ENCODE assay signal across 17 cellular contexts in the genomic region with DNA sequence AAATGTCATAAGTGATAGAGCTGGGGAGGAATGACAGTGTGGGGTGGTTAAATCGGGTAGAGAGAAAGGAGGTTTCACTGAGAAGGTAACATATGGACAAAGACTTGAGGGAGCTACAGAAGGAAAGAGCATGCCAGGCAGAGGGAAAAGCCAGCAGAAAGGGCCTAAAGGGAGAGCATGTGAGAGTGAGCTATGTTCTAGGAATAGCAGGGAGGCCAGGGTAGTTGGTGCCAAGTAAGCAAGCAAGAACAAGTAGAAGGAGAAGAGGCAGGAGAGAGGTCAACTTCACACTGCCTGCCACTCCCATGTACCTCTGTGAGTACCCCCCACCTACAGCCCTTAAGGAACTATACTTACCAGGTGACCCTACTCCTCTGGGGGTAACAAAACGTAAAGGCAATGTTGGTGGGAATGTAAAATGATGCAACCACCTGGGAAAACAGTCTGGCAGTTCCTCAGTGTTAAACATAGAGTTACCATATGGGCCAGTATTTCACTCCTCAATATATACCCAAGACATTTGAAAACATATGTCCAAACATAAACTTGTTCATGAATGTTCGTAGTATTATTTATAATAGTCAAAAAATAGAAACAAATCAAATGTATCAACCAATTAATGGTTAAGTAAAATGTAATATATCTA.
DNase-seq lines count a peak whose midpoint lies in the region; ATAC-seq and TF ChIP-seq lines count a peak whose summit lies in the region.
"Had no signal": no experiment of that assay in that cellular context is flagged by ENCODE, and none has a peak within 500 bp of the region (broad histone marks: within the 10 kb centered on the region; RNA-seq: fewer than 3 reads in every experiment).

No MANE protein-coding gene starts in this region.

- H3K27ac ChIP-seq in heart right ventricle (peak overlapping the region in 9 of 10 donors; percentile 1 to 79 (median 67)), psoas muscle (peak overlapping the region; percentile 90), Peyer's patch (no peak overlapping the region), ovary (no peak overlapping the region), SJCRH30 (no peak overlapping the region)
- H3K27ac ChIP-seq: cardiac muscle cell, sigmoid colon had no signal

- peak; percentile 35 for DNase-seq in G401 (ENCODE audit: low spot score)
- DNase-seq in heart right ventricle, result peak in 1 of 2 donors; percentile 48
- DNase-seq in psoas muscle, result no peak
- DNase-seq in Peyer's patch, result no peak
- DNase-seq in stimulated activated naive CD8-positive, alpha-beta T cell treated with anti-CD3 and anti-CD28 coated beads, Interleukin-15, Interleukin-2, amounts not matched to agents 100 U/mL and 50 U/mL, for 24 hours, result no peak
- DNase-seq in ovary, result no peak
- no peak for DNase-seq in SJCRH30
- DNase-seq: activated CD4-positive, alpha-beta T cell treated with anti-CD3 and anti-CD28 coated beads, Interleukin-2, amount 10 ng/mL, durations not matched to agents 24 days and 14 days; NCI-H187; NCI-H345; nucleus accumbens; sigmoid colon had no signal

- no peaks in the 10 kb centered on the region for H3K27me3 Mint-ChIP-seq in activated T-helper 17 cell treated with anti-CD3 and anti-CD28 coated beads, Interleukin-2, amount 50 U/mL, for 72 hours
- H3K27me3 Mint-ChIP-seq: activated CD4-positive, alpha-beta T cell treated with anti-CD3 and anti-CD28 coated beads, Interleukin-2, amount 10 ng/mL, durations not matched to agents 24 days and 14 days; stimulated activated naive CD8-positive, alpha-beta T cell treated with anti-CD3 and anti-CD28 coated beads, Interleukin-15, Interleukin-2, amounts not matched to agents 100 ng/mL and 50 ng/mL, for 24 hours; type B pancreatic cell had no signal

- 83 to 87% methylated on average over 3 of the region's 3 CpGs for WGBS in heart right ventricle, 2 donors
- 51 to 67% (median 54%) methylated on average over 3 of the region's 3 CpGs for WGBS in psoas muscle, 3 donors
- WGBS in ovary, 3 donors, result 93 to 98% (median 94%) methylated on average over 3 of the region's 3 CpGs

- intact Hi-C loops in heart right ventricle (cut with DNase I) (loop anchor here in 1 of 10 donors (10.0 kb wide), 1 partner anchor 1833 kb away; no protein-coding TSS in a partner anchor), psoas muscle (cut with DNase I) (loop anchor here in 1 of 2 donors (5.0 kb wide), 2 partner anchors 41 to 69 kb away; a partner anchor contains a TSS), ovary (cut with DNase I) (no loop called here)

- H3K36me3 ChIP-seq in heart right ventricle, result no peaks in the 10 kb centered on the region
- no peaks in the 10 kb centered on the region for H3K36me3 ChIP-seq in psoas muscle (ENCODE audit: insufficient read depth in 1 of 2, low read depth in 1 of 2)
- no peaks in the 10 kb centered on the region for H3K36me3 ChIP-seq in Peyer's patch
- H3K36me3 ChIP-seq in ovary, result no peaks in the 10 kb centered on the region
- no peaks in the 10 kb centered on the region for H3K36me3 ChIP-seq in SJCRH30
- H3K36me3 ChIP-seq: cardiac muscle cell, sigmoid colon had no signal

- H3K27ac Mint-ChIP-seq in activated T-helper 17 cell treated with anti-CD3 and anti-CD28 coated beads, Interleukin-2, amount 50 U/mL, for 72 hours, result peak overlapping the region; percentile 5
- H3K27ac Mint-ChIP-seq: activated CD4-positive, alpha-beta T cell treated with anti-CD3 and anti-CD28 coated beads, Interleukin-2, amount 10 ng/mL, durations not matched to agents 24 days and 14 days; stimulated activated naive CD8-positive, alpha-beta T cell treated with anti-CD3 and anti-CD28 coated beads, Interleukin-15, Interleukin-2, amounts not matched to agents 100 ng/mL and 50 ng/mL, for 24 hours; type B pancreatic cell had no signal

- no peaks in the 10 kb centered on the region for H3K36me3 Mint-ChIP-seq in activated T-helper 17 cell treated with anti-CD3 and anti-CD28 coated beads, Interleukin-2, amount 50 U/mL, for 72 hours (ENCODE audit: low read depth)
- H3K36me3 Mint-ChIP-seq: type B pancreatic cell had no signal

- H3K4me1 Mint-ChIP-seq in activated T-helper 17 cell treated with anti-CD3 and anti-CD28 coated beads, Interleukin-2, amount 50 U/mL, for 72 hours, result peaks cover 29% of the 10 kb centered on the region

- H3K9me3 Mint-ChIP-seq in activated T-helper 17 cell treated with anti-CD3 and anti-CD28 coated beads, Interleukin-2, amount 50 U/mL, for 72 hours, result no peaks in the 10 kb centered on the region
- H3K9me3 Mint-ChIP-seq: type B pancreatic cell had no signal

- H3K4me1 ChIP-seq in heart right ventricle (peaks cover 0 to 5% (median 3%) of the 10 kb centered on the region in 9 donors), psoas muscle (peaks cover 17% of the 10 kb centered on the region), Peyer's patch (no peaks in the 10 kb centered on the region), ovary (ENCODE audit: insufficient read depth) (no peaks in the 10 kb centered on the region), SJCRH30 (no peaks in the 10 kb centered on the region)
- H3K4me1 ChIP-seq: sigmoid colon had no signal

- no peak for TF ChIP-seq POLR2A in Peyer's patch (IDR thresholded peaks at IDR 0.05)
- no peak for TF ChIP-seq POLR2A in ovary (IDR thresholded peaks at IDR 0.05)

- H3K9me3 ChIP-seq in heart right ventricle, result peaks cover 0 to 10% (median 0%) of the 10 kb centered on the region in 11 donors
- H3K9me3 ChIP-seq in psoas muscle, result peaks cover 3% of the 10 kb centered on the region
- no peaks in the 10 kb centered on the region for H3K9me3 ChIP-seq in Peyer's patch
- no peaks in the 10 kb centered on the region for H3K9me3 ChIP-seq in ovary
- H3K9me3 ChIP-seq in SJCRH30 (replicated peaks), result no peaks in the 10 kb centered on the region
- H3K9me3 ChIP-seq: sigmoid colon had no signal

- no peak overlapping the region for H3K4me3 Mint-ChIP-seq in activated T-helper 17 cell treated with anti-CD3 and anti-CD28 coated beads, Interleukin-2, amount 50 U/mL, for 72 hours
- H3K4me3 Mint-ChIP-seq: activated CD4-positive, alpha-beta T cell treated with anti-CD3 and anti-CD28 coated beads, Interleukin-2, amount 10 ng/mL, durations not matched to agents 24 days and 14 days; stimulated activated naive CD8-positive, alpha-beta T cell treated with anti-CD3 and anti-CD28 coated beads, Interleukin-15, Interleukin-2, amounts not matched to agents 100 ng/mL and 50 ng/mL, for 24 hours; type B pancreatic cell had no signal

- H3K27me3 ChIP-seq in heart right ventricle, result no peaks in the 10 kb centered on the region
- H3K27me3 ChIP-seq in psoas muscle (ENCODE audit: insufficient read depth in 3 of 3, low read length in 2 of 3), result no peaks in the 10 kb centered on the region
- H3K27me3 ChIP-seq in Peyer's patch, result no peaks in the 10 kb centered on the region
- H3K27me3 ChIP-seq in ovary, result no peaks in the 10 kb centered on the region
- no peaks in the 10 kb centered on the region for H3K27me3 ChIP-seq in SJCRH30
- H3K27me3 ChIP-seq: cardiac muscle cell, sigmoid colon had no signal

- TF ChIP-seq EP300 in ovary (IDR thresholded peaks at IDR 0.05), result no peak

- ATAC-seq in activated T-helper 17 cell treated with anti-CD3 and anti-CD28 coated beads, Interleukin-2, amount 50 U/mL, for 72 hours (replicated peaks), result no peak
- peak; percentile 74 to 97 (median 94) for ATAC-seq in heart right ventricle
- peak; percentile 91 to 97 (median 96) for ATAC-seq in psoas muscle
- no peak for ATAC-seq in stimulated activated naive CD8-positive, alpha-beta T cell treated with anti-CD3 and anti-CD28 coated beads, Interleukin-15, Interleukin-2, amounts not matched to agents 100 U/mL and 50 U/mL, for 24 hours
- ATAC-seq: esophagus mucosa had no signal

- no peak overlapping the region for H3K4me3 ChIP-seq in heart right ventricle
- H3K4me3 ChIP-seq in psoas muscle, result peak overlapping the region; percentile 47
- no peak overlapping the region for H3K4me3 ChIP-seq in Peyer's patch
- H3K4me3 ChIP-seq in ovary, result no peak overlapping the region
- no peak overlapping the region for H3K4me3 ChIP-seq in SJCRH30
- H3K4me3 ChIP-seq: cardiac muscle cell, sigmoid colon had no signal

- in situ Hi-C loops in G401 (cut with HindIII; ENCODE audit: low sequenced_read_pairs), result no loop called here

- TF ChIP-seq CTCF in heart right ventricle (IDR thresholded peaks at IDR 0.05) (no peak), psoas muscle (IDR thresholded peaks at IDR 0.05) (no peak), Peyer's patch (IDR thresholded peaks at IDR 0.05) (no peak), ovary (IDR thresholded peaks at IDR 0.05) (no peak)

Comparison
In these comparisons a context has a peak if more than half of its experiments do, and no peak if none do; other contexts are left out.
1. ATAC-seq: peak in heart right ventricle (8 of 8) and psoas muscle (4 of 4); none in activated T-helper 17 cell treated with anti-CD3 and anti-CD28 coated beads, Interleukin-2, amount 50 U/mL, for 72 hours (single experiment) and stimulated activated naive CD8-positive, alpha-beta T cell treated with anti-CD3 and anti-CD28 coated beads, Interleukin-15, Interleukin-2, amounts not matched to agents 100 U/mL and 50 U/mL, for 24 hours (single experiment).
2. H3K27ac ChIP-seq: peak in heart right ventricle (9 of 10) and psoas muscle (single experiment); none in Peyer's patch (0 of 4), ovary (0 of 2) and SJCRH30 (single experiment).